ENCODE assay signal across 8 cellular contexts in the genomic region with DNA sequence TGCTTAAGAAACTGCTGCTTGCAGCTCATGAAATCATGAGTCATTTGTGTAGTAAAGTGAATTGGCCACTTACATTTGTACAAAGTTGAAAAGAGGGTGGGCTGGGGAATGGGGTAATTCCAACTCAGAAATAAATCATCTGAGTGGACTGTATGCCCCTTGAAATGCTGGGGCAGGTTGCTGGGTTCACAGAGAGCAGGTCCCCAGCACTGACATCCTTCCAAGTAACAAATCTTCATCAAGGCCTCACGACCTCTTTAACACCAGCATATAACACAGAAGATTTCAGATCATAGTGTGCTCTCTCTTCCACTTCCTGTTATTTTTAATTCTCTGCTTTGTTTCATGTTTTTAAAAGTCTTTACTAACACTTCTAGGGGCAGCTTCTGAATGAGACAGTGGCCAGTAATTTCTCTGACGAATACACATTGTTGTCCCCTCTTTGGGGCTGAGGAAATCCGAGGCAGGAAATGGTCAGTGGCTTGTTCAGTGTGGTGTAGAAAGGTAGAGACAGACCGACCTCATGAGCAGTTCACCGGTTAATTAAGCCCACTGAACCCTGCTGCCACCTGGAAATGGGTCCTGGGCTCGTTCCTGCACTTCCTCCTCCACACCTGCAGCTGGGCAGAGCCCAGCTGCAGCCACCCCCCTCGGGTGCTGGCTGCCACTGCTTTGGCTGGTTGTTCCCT.
DNase-seq lines count a peak whose midpoint lies in the region; ATAC-seq and TF ChIP-seq lines count a peak whose summit lies in the region.

No MANE protein-coding gene starts in this region.

- H4K20me1 ChIP-seq in IMR-90 (ENCODE audit: insufficient read depth, low read length) = no peaks in the 10 kb centered on the region

- POLR2A ChIA-PET in IMR-90 (lab: Charles Lee; ENCODE audit: unreplicated experiment) = interaction anchor here (0.5 to 1.0 kb wide), 4 partner anchors 9 to 123 kb away, joined by 3 to 7 read pairs (median 4); no protein-coding TSS in a partner anchor

- H3K79me1 ChIP-seq in IMR-90 (ENCODE audit: low read depth in 1 of 2, low read length in 2 of 2) = peaks cover 34 to 75% of the 10 kb centered on the region in 2 experiments

- 53% methylated on average over 3 of the region's 7 CpGs; no CpG with 5 or more reads in 1 of the 2 experiments for WGBS in IMR-90 (ENCODE audit: extremely low coverage in 2 of 2, insufficient read length in 1 of 2), 2 experiments

- intact Hi-C loops in IMR-90 (cut with micrococcal nuclease) (loop anchor here (10.0 kb wide), 1 partner anchor 160 kb away; no protein-coding TSS in a partner anchor), left lung (cut with DNase I) (no loop called here)

- peak overlapping the region; percentile 47 for H3K14ac ChIP-seq in IMR-90 (replicated peaks; ENCODE audit: low read depth, low read length)

- DNase-seq in IMR-90 (peak; percentile 76), amniotic epithelial cell (ENCODE audit: low read depth) (peak; percentile 77), left lung (no peak), mucosa of gallbladder (ENCODE audit: low spot score) (no peak), NCI-H1105 (lab: John Stamatoyannopoulos, UW) (no peak), ecto neural progenitor cell (ENCODE audit: low spot score) (no peak)

- ATAC-seq in GM18498 (IDR thresholded peaks at IDR 0.05; ENCODE audit: unreplicated experiment) = peak; percentile 81
- ATAC-seq in GM21528 (IDR thresholded peaks at IDR 0.05; ENCODE audit: low FRiP score, unreplicated experiment) = peak; percentile 85
- peak; percentile 55 for ATAC-seq in IMR-90 (ENCODE audit: low read depth)
- ATAC-seq in left lung = peak; percentile 33

- 0 out of 2 replicates have a peak overlapping the region, but pooled peaks have one; percentile 17 for H3K56ac ChIP-seq in IMR-90 (ENCODE audit: extremely low read depth, insufficient read depth, low read length)

- no peak for TF ChIP-seq RAD21 in IMR-90 (IDR thresholded peaks at IDR 0.05; ENCODE audit: low read length)

- H3K4me1 ChIP-seq in IMR-90 (ENCODE audit: control insufficient read depth, insufficient read depth, low read length) (peaks cover 39% of the 10 kb centered on the region), left lung (peaks cover 11 to 88% of the 10 kb centered on the region in 2 donors)

- peak overlapping the region; percentile 87 for H2BK5ac ChIP-seq in IMR-90 (ENCODE audit: low read depth, low read length, poor library complexity, severe bottlenecking)

- BruUV-seq in IMR-90 (replicated peaks; lab: Mats Ljungman, UMichigan) = no TSS peak

- H3K4me3 ChIP-seq in IMR-90 (ENCODE audit: insufficient read depth, low read depth, low read length) = no peak overlapping the region
- no peak overlapping the region for H3K4me3 ChIP-seq in left lung

- H3K9me1 ChIP-seq in IMR-90 (ENCODE audit: insufficient read depth, low read length) = peaks cover 26% of the 10 kb centered on the region

- H2BK20ac ChIP-seq in IMR-90 (ENCODE audit: low read depth, low read length) = peak overlapping the region; percentile 65

- no peak for TF ChIP-seq POLR2A in IMR-90 (IDR thresholded peaks at IDR 0.05; ENCODE audit: low read depth, low read length)

- H2BK15ac ChIP-seq in IMR-90 (ENCODE audit: low read depth, low read length) = peak overlapping the region; percentile 83

- TF ChIP-seq CTCF in IMR-90 (conservative IDR thresholded peaks at IDR 0.05; ENCODE audit: low read depth, low read length) = no peak
- no peak for TF ChIP-seq CTCF in left lung (IDR thresholded peaks at IDR 0.05)

- peak overlapping the region; percentile 48; the same call in 1 of the 2 replicates for H3K4me2 ChIP-seq in IMR-90 (ENCODE audit: low read depth, low read length)

- peak overlapping the region; percentile 80 for H4K91ac ChIP-seq in IMR-90 (ENCODE audit: insufficient read depth, low read depth, low read length)

- dilution Hi-C loops in IMR-90 (cut with HindIII; ENCODE audit: low sequenced_read_pairs, unreplicated experiment) = no loop called here

- peak overlapping the region; percentile 39 for H2AFZ ChIP-seq in IMR-90 (replicated peaks; ENCODE audit: low read length, poor library complexity)

- in situ Hi-C loops in IMR-90 (cut with MboI; ENCODE audit: low sequenced_read_pairs) = no loop called here

- peak overlapping the region; percentile 42 to 55; a peak in 2 of 4 replicates for H4K8ac ChIP-seq in IMR-90 (ENCODE audit: low read depth in 2 of 2, low read length in 2 of 2)

- peak overlapping the region; percentile 66 for H3K4ac ChIP-seq in IMR-90 (ENCODE audit: low read depth, low read length)

- H4K5ac ChIP-seq in IMR-90 (ENCODE audit: low read depth, low read length) = peak overlapping the region; percentile 66

- CTCF ChIA-PET in IMR-90 (lab: Yijun Ruan, JAX) = interaction anchor here (0.6 to 3.9 kb wide), 3 partner anchors 128 to 1475 kb away, joined by 3 to 17 read pairs (median 3); a partner anchor contains a TSS

- peak overlapping the region; percentile 39 for H3K23ac ChIP-seq in IMR-90 (ENCODE audit: low read depth, low read length)

- H2AK9ac ChIP-seq in IMR-90 (replicated peaks; ENCODE audit: low read depth, low read length, poor library complexity) = no peak overlapping the region

- H3K36me3 ChIP-seq in IMR-90 (ENCODE audit: control insufficient read depth, insufficient read depth, low read length) = no peaks in the 10 kb centered on the region
- H3K36me3 ChIP-seq in left lung = no peaks in the 10 kb centered on the region

- no peaks in the 10 kb centered on the region for H3K9me3 ChIP-seq in IMR-90 (ENCODE audit: control insufficient read depth, insufficient read depth, low read length)
- no peaks in the 10 kb centered on the region for H3K9me3 ChIP-seq in left lung

- no peak overlapping the region; the same call in 1 of the 2 replicates for H3K9ac ChIP-seq in IMR-90 (ENCODE audit: low read depth, low read length)

- H3K27ac ChIP-seq in IMR-90 (ENCODE audit: insufficient read depth, low read length) (peak overlapping the region; percentile 88), left lung (peak overlapping the region; percentile 66 to 83)

- peak overlapping the region; percentile 88 for H2BK120ac ChIP-seq in IMR-90 (ENCODE audit: low read depth, low read length)

- H3K27me3 ChIP-seq in IMR-90 (ENCODE audit: control insufficient read depth, insufficient read depth, low read length) = no peaks in the 10 kb centered on the region
- H3K27me3 ChIP-seq in left lung = no peaks in the 10 kb centered on the region

- H3K18ac ChIP-seq in IMR-90 (ENCODE audit: low read depth, low read length) = peak overlapping the region; percentile 66

- peak overlapping the region; percentile 76; the same call in 1 of the 2 replicates for H2AK5ac ChIP-seq in IMR-90 (ENCODE audit: low read depth, low read length)

TF ChIP-seq in IMR-90, 13 proteins besides CTCF, POLR2A, EP300 and RAD21:
- TF ChIP-seq, protein P1, sequence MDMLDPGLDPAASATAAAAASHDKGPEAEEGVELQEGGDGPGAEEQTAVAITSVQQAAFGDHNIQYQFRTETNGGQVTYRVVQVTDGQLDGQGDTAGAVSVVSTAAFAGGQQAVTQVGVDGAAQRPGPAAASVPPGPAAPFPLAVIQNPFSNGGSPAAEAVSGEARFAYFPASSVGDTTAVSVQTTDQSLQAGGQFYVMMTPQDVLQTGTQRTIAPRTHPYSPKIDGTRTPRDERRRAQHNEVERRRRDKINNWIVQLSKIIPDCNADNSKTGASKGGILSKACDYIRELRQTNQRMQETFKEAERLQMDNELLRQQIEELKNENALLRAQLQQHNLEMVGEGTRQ (IDR thresholded peaks at IDR 0.05; ENCODE audit: low read depth, low read length) = no peak
- TF ChIP-seq BHLHE40 (IDR thresholded peaks at IDR 0.05; ENCODE audit: low read depth, low read length) (no peak), MAZ (IDR thresholded peaks at IDR 0.05; ENCODE audit: borderline replicate concordance, low read depth, low read length) (no peak), MXI1 (IDR thresholded peaks at IDR 0.05; ENCODE audit: borderline replicate concordance, low read depth, low read length) (no peak), CEBPB (IDR thresholded peaks at IDR 0.05; ENCODE audit: low read depth, low read length) (peak; percentile 28; the same call in 1 of the 2 replicates), NFE2L2 (IDR thresholded peaks at IDR 0.05; ENCODE audit: low read depth, low read length) (no peak), FOS (IDR thresholded peaks at IDR 0.05; ENCODE audit: low read depth, low read length) (peak; percentile 47; the same call in 1 of the 2 replicates), MAFK (IDR thresholded peaks at IDR 0.05; ENCODE audit: low read depth, low read length) (no peak)
- TF ChIP-seq, protein P2, sequence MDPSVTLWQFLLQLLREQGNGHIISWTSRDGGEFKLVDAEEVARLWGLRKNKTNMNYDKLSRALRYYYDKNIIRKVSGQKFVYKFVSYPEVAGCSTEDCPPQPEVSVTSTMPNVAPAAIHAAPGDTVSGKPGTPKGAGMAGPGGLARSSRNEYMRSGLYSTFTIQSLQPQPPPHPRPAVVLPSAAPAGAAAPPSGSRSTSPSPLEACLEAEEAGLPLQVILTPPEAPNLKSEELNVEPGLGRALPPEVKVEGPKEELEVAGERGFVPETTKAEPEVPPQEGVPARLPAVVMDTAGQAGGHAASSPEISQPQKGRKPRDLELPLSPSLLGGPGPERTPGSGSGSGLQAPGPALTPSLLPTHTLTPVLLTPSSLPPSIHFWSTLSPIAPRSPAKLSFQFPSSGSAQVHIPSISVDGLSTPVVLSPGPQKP (IDR thresholded peaks at IDR 0.05; ENCODE audit: borderline replicate concordance, low read depth, low read length) = no peak

Comparison
In these comparisons a context has a peak if more than half of its experiments do, and no peak if none do; other contexts are left out.
1. ATAC-seq: peak in every context shown above with its lines; median percentile 85 in GM21528; 81 in GM18498; 55 in IMR-90; 33 in left lung.
2. DNase-seq: peak in IMR-90 (single experiment) and amniotic epithelial cell (single experiment); none in left lung (0 of 2), mucosa of gallbladder (single experiment), NCI-H1105 (single experiment) and ecto neural progenitor cell (single experiment).